Comparison of ENCODE assay signal across 8 cellular contexts in the genomic region with DNA sequence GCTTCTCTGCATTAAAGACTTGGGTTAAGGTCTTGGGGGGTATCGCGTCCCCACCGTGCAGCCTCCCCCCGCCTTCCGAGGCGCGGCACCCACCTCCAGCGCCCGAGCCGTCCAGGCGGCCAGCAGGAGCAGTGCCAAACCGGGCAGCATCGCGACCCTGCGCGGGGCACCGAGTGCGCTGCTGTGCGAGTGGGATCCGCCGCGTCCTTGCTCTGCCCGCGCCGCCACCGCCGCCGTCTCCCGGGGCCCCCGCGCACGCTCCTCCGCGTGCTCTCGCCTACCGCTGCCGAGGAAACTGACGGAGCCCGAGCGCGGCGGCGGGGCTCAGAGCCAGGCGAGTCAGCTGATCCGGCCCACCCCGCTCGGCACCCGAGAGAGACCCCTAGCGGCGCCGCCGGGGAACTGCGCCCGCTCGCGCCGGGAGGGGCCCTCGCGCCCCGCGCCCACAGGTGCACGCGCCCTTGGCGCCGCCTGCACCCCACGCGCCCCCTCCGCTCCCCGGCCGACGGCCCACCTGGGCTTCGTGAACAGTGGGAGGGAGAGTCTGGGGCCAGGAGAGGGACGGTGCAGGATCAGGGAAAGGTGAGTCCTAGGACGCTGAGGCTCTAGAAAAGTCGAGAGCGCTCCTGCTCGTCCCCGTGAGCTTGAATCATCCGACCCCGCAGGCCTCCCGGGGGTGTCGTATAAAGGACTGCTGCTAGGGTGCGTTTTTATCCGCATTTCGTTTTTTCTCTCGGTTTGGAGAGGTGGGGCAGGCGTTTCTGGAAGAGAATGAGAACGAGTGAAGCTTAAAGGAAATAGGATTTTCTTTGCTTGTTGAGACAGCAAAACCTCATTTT. TPM values are rescaled to one million over a fixed set of nuclear protein-coding genes. Genes with fewer than 3 reads are reported as not detected.
A peak's percentile ranks its signal among the peaks of the same experiment; 100 is the strongest.
DNase-seq lines count a peak whose midpoint lies in the region; ATAC-seq lines count a peak whose summit lies in the region.

A gene (minus strand): TSS at position 300 of the 839 bp plus-strand sequence. CDS start 150 bp downstream, at position 150.

- H3K36me3 Mint-ChIP-seq in IgD-negative memory B cell: no peaks in the 10 kb centered on the region

- H3K4me3 ChIP-seq in neuronal stem cell (ENCODE audit: low read length in 2 of 2) (peak within 1 kb of the TSS; percentile 67 to 95), subcutaneous abdominal adipose tissue (ENCODE audit: low read depth in 1 of 5, low read length in 5 of 5) (peak within 1 kb of the TSS; percentile 93 to 95 (median 94))

- H3K36me3 ChIP-seq in neuronal stem cell (replicated peaks in 1 of 2; ENCODE audit: control insufficient read depth in 2 of 2, insufficient read depth in 2 of 2, low read length in 2 of 2): no peaks in the 10 kb centered on the region
- H3K36me3 ChIP-seq in subcutaneous abdominal adipose tissue (ENCODE audit: control insufficient read depth in 5 of 5, insufficient read depth in 5 of 5, low read length in 5 of 5): no peaks in the 10 kb centered on the region

- peak within 1 kb of the TSS; percentile 89 to 100 (median 93) for H3K4me3 Mint-ChIP-seq in IgD-negative memory B cell

- peaks cover 12 to 22% of the 10 kb centered on the region in 2 donors for H3K4me1 ChIP-seq in neuronal stem cell (ENCODE audit: control insufficient read depth in 2 of 2, insufficient read depth in 1 of 2, low read depth in 1 of 2, low read length in 2 of 2)
- peaks cover 0 to 46% (median 29%) of the 10 kb centered on the region in 5 donors for H3K4me1 ChIP-seq in subcutaneous abdominal adipose tissue (ENCODE audit: control insufficient read depth in 5 of 5, insufficient read depth in 5 of 5, low read length in 5 of 5)

- H2AFZ ChIP-seq in neuronal stem cell (ENCODE audit: low read length): peak within 1 kb of the TSS; percentile 99

- DNase-seq in DMS153 treated with DMSO at 0.1 percent for 48 hours (lab: John Stamatoyannopoulos, UW; ENCODE audit: unreplicated experiment) (peak; percentile 56), SHP77 (lab: John Stamatoyannopoulos, UW) (peak; percentile 48 to 78), foreskin melanocyte (peak; percentile 59), neuronal stem cell (ENCODE audit: low spot score) (peak; percentile 82)
- DNase-seq in activated naive CD4-positive, alpha-beta T cell (lab: John Stamatoyannopoulos, UW): peak; percentile 81 to 90 (median 85)

- peak within 1 kb of the TSS; percentile 98 for H3K23ac ChIP-seq in neuronal stem cell (ENCODE audit: low read depth, low read length, poor library complexity)

- WGBS in neuronal stem cell (ENCODE audit: extremely low coverage in 2 of 2, insufficient read length in 2 of 2, insufficient replicate concordance in 1 of 2), 2 donors: no CpG with 5 or more reads among the region's 88 CpGs

- H3K4ac ChIP-seq in neuronal stem cell (ENCODE audit: low read length): no peak within 1 kb of the TSS

- H3K27me3 ChIP-seq in neuronal stem cell (ENCODE audit: control insufficient read depth in 3 of 3, insufficient read depth in 3 of 3, low read depth in 1 of 3, low read length in 3 of 3) (peaks cover 0 to 2% (median 0%) of the 10 kb centered on the region in 3 experiments), subcutaneous abdominal adipose tissue (ENCODE audit: control insufficient read depth in 5 of 5, insufficient read depth in 4 of 5, low read length in 5 of 5) (no peaks in the 10 kb centered on the region)

- peak within 1 kb of the TSS; percentile 54 for H2BK15ac ChIP-seq in neuronal stem cell (ENCODE audit: low read length)

- peaks cover 3% of the 10 kb centered on the region for H3K79me1 ChIP-seq in neuronal stem cell (ENCODE audit: low read depth, low read length)

- H3K9me3 Mint-ChIP-seq in IgD-negative memory B cell: no peaks in the 10 kb centered on the region

- H3K9ac ChIP-seq in neuronal stem cell (ENCODE audit: low read depth, low read length, poor library complexity) (peak within 1 kb of the TSS; percentile 99), subcutaneous abdominal adipose tissue (ENCODE audit: low read length in 5 of 5) (peak within 1 kb of the TSS; percentile 63 to 92 (median 81))

- H4K8ac ChIP-seq in neuronal stem cell (ENCODE audit: low read depth, low read length): no peak within 1 kb of the TSS

- H3K27ac ChIP-seq in neuronal stem cell (replicated peaks; ENCODE audit: low read length) (peak within 1 kb of the TSS; percentile 92), subcutaneous abdominal adipose tissue (ENCODE audit: low read depth, low read length) (peak within 1 kb of the TSS; percentile 89)

- no peak within 1 kb of the TSS for H2BK12ac ChIP-seq in neuronal stem cell (ENCODE audit: low read length)

- H4K91ac ChIP-seq in neuronal stem cell (ENCODE audit: low read depth, low read length, poor library complexity): no peak within 1 kb of the TSS

- peak within 1 kb of the TSS; percentile 95 for H3K4me2 ChIP-seq in neuronal stem cell (ENCODE audit: insufficient read depth, low read length, poor library complexity, severe bottlenecking)

- H3K18ac ChIP-seq in neuronal stem cell (ENCODE audit: low read length): peak within 1 kb of the TSS; percentile 99

- H3K9me3 ChIP-seq in neuronal stem cell (replicated peaks in 1 of 2; ENCODE audit: control insufficient read depth in 2 of 2, insufficient read depth in 1 of 2, low read depth in 1 of 2, low read length in 2 of 2): no peaks in the 10 kb centered on the region
- H3K9me3 ChIP-seq in subcutaneous abdominal adipose tissue (ENCODE audit: control insufficient read depth in 5 of 5, low read length in 5 of 5): no peaks in the 10 kb centered on the region

- H2BK5ac ChIP-seq in neuronal stem cell (ENCODE audit: low read length): peak within 1 kb of the TSS; percentile 97

- peak; percentile 72 for ATAC-seq in GM21528 (IDR thresholded peaks at IDR 0.05; ENCODE audit: low FRiP score, unreplicated experiment)

- H3K27ac Mint-ChIP-seq in IgD-negative memory B cell: peak within 1 kb of the TSS in 2 of 3 donors; percentile 18 to 76

- H2AK5ac ChIP-seq in neuronal stem cell (ENCODE audit: low read depth, low read length): peak within 1 kb of the TSS; percentile 88

- H3K4me1 Mint-ChIP-seq in IgD-negative memory B cell: peaks cover 4 to 14% (median 7%) of the 10 kb centered on the region in 3 donors

- peaks cover 22% of the 10 kb centered on the region for H3K27me3 Mint-ChIP-seq in IgD-negative memory B cell

- peak within 1 kb of the TSS; percentile 99 for H3K14ac ChIP-seq in neuronal stem cell (ENCODE audit: low read length)

- H2BK120ac ChIP-seq in neuronal stem cell (ENCODE audit: low read depth, low read length): peak within 1 kb of the TSS; percentile 63

RNA-seq across cellular contexts. Expression of the gene that starts here (rescaled TPM):
- polyA plus RNA-seq in IgD-negative memory B cell: 12.5 TPM
- 211 TPM for polyA plus RNA-seq in neuronal stem cell (2013, experiment 1 of 2)
- polyA plus RNA-seq in neuronal stem cell (2013, experiment 2 of 2): 208 TPM

Comparison
In these comparisons a context has a peak if more than half of its experiments do, and no peak if none do; other contexts are left out.
1. Peak in every context shown above with its lines: DNase-seq, ATAC-seq, H3K4me3 ChIP-seq and H3K27ac ChIP-seq.